ENCODE assay signal across 2 cellular contexts in the genomic region with DNA sequence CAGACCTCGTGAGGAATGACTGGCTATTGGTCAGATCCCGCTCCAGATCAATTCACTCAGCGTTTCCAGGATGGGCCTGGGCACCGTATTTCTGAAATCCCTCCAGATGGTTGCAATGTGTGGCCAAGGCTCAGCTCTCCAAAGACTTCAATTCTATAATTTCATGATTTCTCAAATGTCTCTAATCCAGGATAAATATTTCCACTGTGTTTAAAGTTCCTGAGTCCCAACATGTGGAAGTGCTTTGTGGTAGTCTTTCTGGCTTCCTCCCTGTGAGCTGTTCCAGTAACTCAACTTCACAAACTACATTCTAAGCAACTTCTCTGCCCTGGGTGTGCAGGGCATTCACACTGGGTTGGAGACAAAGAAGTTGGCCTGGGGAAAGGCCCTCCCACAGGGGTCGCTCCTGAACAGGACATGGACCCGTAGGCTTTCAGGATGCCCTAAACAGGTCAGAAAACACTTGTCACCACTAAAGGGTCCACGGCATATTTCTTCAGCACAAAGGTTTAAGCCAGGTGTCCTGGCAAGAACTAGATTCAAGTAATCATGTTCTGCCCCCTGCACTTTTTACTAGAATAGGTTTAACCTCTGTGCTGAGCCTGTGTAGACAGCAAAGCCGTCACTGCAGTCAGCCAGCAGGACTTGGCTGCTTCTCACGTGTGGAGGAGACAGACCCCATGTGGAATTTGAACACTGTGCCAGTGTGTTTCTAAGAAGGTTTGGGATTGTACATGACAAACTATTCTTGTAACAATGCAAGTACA.
TF ChIP-seq lines count a peak whose summit lies in the region.

No MANE protein-coding gene starts in this region.

TF ChIP-seq in GM23338, 12 proteins besides CTCF, POLR2A, EP300 and RAD21 (continued from another document and continues in another):
- TF ChIP-seq, protein P1, sequence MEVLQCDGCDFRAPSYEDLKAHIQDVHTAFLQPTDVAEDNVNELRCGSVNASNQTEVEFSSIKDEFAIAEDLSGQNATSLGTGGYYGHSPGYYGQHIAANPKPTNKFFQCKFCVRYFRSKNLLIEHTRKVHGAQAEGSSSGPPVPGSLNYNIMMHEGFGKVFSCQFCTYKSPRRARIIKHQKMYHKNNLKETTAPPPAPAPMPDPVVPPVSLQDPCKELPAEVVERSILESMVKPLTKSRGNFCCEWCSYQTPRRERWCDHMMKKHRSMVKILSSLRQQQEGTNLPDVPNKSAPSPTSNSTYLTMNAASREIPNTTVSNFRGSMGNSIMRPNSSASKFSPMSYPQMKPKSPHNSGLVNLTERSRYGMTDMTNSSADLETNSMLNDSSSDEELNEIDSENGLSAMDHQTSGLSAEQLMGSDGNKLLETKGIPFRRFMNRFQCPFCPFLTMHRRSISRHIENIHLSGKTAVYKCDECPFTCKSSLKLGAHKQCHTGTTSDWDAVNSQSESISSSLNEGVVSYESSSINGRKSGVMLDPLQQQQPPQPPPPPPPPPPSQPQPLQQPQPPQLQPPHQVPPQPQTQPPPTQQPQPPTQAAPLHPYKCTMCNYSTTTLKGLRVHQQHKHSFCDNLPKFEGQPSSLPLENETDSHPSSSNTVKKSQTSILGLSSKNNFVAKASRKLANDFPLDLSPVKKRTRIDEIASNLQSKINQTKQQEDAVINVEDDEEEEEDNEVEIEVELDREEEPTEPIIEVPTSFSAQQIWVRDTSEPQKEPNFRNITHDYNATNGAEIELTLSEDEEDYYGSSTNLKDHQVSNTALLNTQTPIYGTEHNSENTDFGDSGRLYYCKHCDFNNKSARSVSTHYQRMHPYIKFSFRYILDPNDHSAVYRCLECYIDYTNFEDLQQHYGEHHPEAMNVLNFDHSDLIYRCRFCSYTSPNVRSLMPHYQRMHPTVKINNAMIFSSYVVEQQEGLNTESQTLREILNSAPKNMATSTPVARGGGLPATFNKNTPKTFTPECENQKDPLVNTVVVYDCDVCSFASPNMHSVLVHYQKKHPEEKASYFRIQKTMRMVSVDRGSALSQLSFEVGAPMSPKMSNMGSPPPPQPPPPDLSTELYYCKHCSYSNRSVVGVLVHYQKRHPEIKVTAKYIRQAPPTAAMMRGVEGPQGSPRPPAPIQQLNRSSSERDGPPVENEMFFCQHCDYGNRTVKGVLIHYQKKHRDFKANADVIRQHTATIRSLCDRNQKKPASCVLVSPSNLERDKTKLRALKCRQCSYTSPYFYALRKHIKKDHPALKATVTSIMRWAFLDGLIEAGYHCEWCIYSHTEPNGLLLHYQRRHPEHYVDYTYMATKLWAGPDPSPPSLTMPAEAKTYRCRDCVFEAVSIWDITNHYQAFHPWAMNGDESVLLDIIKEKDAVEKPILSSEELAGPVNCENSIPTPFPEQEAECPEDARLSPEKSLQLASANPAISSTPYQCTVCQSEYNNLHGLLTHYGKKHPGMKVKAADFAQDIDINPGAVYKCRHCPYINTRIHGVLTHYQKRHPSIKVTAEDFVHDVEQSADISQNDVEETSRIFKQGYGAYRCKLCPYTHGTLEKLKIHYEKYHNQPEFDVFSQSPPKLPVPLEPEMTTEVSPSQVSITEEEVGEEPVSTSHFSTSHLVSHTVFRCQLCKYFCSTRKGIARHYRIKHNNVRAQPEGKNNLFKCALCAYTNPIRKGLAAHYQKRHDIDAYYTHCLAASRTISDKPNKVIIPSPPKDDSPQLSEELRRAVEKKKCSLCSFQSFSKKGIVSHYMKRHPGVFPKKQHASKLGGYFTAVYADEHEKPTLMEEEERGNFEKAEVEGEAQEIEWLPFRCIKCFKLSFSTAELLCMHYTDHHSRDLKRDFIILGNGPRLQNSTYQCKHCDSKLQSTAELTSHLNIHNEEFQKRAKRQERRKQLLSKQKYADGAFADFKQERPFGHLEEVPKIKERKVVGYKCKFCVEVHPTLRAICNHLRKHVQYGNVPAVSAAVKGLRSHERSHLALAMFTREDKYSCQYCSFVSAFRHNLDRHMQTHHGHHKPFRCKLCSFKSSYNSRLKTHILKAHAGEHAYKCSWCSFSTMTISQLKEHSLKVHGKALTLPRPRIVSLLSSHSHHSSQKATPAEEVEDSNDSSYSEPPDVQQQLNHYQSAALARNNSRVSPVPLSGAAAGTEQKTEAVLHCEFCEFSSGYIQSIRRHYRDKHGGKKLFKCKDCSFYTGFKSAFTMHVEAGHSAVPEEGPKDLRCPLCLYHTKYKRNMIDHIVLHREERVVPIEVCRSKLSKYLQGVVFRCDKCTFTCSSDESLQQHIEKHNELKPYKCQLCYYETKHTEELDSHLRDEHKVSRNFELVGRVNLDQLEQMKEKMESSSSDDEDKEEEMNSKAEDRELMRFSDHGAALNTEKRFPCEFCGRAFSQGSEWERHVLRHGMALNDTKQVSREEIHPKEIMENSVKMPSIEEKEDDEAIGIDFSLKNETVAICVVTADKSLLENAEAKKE (CRISPR knock-in tag; IDR thresholded peaks at IDR 0.05), result no peak
- TF ChIP-seq NANOG (IDR thresholded peaks at IDR 0.05; ENCODE audit: borderline replicate concordance) (no peak), CREB1 (CRISPR knock-in tag; IDR thresholded peaks at IDR 0.05; ENCODE audit: low read depth) (no peak), EZH2 (IDR thresholded peaks at IDR 0.05; ENCODE audit: low read depth, unreplicated experiment) (no peak), POLR2AphosphoS5 (IDR thresholded peaks at IDR 0.05; ENCODE audit: low read depth) (no peak), ZNF114 (CRISPR knock-in tag; IDR thresholded peaks at IDR 0.05) (no peak)
- TF ChIP-seq, protein P2, sequence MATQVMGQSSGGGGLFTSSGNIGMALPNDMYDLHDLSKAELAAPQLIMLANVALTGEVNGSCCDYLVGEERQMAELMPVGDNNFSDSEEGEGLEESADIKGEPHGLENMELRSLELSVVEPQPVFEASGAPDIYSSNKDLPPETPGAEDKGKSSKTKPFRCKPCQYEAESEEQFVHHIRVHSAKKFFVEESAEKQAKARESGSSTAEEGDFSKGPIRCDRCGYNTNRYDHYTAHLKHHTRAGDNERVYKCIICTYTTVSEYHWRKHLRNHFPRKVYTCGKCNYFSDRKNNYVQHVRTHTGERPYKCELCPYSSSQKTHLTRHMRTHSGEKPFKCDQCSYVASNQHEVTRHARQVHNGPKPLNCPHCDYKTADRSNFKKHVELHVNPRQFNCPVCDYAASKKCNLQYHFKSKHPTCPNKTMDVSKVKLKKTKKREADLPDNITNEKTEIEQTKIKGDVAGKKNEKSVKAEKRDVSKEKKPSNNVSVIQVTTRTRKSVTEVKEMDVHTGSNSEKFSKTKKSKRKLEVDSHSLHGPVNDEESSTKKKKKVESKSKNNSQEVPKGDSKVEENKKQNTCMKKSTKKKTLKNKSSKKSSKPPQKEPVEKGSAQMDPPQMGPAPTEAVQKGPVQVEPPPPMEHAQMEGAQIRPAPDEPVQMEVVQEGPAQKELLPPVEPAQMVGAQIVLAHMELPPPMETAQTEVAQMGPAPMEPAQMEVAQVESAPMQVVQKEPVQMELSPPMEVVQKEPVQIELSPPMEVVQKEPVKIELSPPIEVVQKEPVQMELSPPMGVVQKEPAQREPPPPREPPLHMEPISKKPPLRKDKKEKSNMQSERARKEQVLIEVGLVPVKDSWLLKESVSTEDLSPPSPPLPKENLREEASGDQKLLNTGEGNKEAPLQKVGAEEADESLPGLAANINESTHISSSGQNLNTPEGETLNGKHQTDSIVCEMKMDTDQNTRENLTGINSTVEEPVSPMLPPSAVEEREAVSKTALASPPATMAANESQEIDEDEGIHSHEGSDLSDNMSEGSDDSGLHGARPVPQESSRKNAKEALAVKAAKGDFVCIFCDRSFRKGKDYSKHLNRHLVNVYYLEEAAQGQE (IDR thresholded peaks at IDR 0.05; ENCODE audit: unreplicated experiment), result no peak
- TF ChIP-seq, protein P3, sequence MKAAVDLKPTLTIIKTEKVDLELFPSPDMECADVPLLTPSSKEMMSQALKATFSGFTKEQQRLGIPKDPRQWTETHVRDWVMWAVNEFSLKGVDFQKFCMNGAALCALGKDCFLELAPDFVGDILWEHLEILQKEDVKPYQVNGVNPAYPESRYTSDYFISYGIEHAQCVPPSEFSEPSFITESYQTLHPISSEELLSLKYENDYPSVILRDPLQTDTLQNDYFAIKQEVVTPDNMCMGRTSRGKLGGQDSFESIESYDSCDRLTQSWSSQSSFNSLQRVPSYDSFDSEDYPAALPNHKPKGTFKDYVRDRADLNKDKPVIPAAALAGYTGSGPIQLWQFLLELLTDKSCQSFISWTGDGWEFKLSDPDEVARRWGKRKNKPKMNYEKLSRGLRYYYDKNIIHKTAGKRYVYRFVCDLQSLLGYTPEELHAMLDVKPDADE (IDR thresholded peaks at IDR 0.05), result no peak

TF ChIP-seq in endothelial cell of umbilical vein, 7 proteins besides CTCF, POLR2A, EP300 and RAD21 (continued from another document):
- TF ChIP-seq, protein P4, sequence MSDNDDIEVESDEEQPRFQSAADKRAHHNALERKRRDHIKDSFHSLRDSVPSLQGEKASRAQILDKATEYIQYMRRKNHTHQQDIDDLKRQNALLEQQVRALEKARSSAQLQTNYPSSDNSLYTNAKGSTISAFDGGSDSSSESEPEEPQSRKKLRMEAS (IDR thresholded peaks at IDR 0.05; ENCODE audit: insufficient read depth, insufficient read length), result no peak
- TF ChIP-seq MYC (IDR thresholded peaks at IDR 0.05; ENCODE audit: low read depth, low read length) (no peak), EZH2 (IDR thresholded peaks at IDR 0.05; ENCODE audit: borderline replicate concordance, low read depth, low read length, severe bottlenecking) (no peak)
